In genomic region chr1:172531846-172532699, GRCh38 we compare ENCODE assay signal across 8 cellular contexts. TPM values are rescaled to one million over a fixed set of nuclear protein-coding genes. Genes with fewer than 3 reads are reported as not detected.
DNase-seq lines count a peak whose midpoint lies in the region; ATAC-seq, FAIRE-seq and TF ChIP-seq lines count a peak whose summit lies in the region.

No MANE protein-coding gene starts in this region.

- peaks cover 1% of the 10 kb centered on the region for H3K36me3 Mint-ChIP-seq in activated naive CD8-positive, alpha-beta T cell treated with anti-CD3 and anti-CD28 coated beads, Interleukin-2, amount 10 ng/mL, durations not matched to agents 7 days and 5 days

- H3K4me3 ChIP-seq in NB4 (ENCODE audit: low read depth, low read length) (peak overlapping the region; percentile 81), pancreas (peak overlapping the region; percentile 36 to 91 (median 62)), tibial artery (peak overlapping the region; percentile 87 to 96)

- H3K9me3 ChIP-seq in pancreas (no peaks in the 10 kb centered on the region), tibial artery (no peaks in the 10 kb centered on the region)

- POLR2A ChIA-PET in GM10248 (lab: Yijun Ruan, JAX) = interaction anchor here (0.8 to 1.5 kb wide), 4 partner anchors 10 to 585 kb away, joined by 3 to 6 read pairs (median 4); no protein-coding TSS in a partner anchor
- POLR2A ChIA-PET in activated naive CD8-positive, alpha-beta T cell treated with anti-CD3 and anti-CD28 coated beads, Interleukin-2, amount 10 ng/mL, durations not matched to agents 7 days and 5 days (lab: Charles Lee) = interaction anchor here (0.6 to 1.5 kb wide), 16 partner anchors 11 to 1336 kb away, joined by 3 to 6 read pairs (median 3); partner anchors contain the start of genes FASLG, GAS5, PIGC and TNFSF4

- WGBS in pancreas, 2 donors = 0 to 1% methylated on average over 27 of the region's 27 CpGs

- H3K27ac Mint-ChIP-seq in activated naive CD8-positive, alpha-beta T cell treated with anti-CD3 and anti-CD28 coated beads, Interleukin-2, amount 10 ng/mL, durations not matched to agents 7 days and 5 days = peak overlapping the region; percentile 99

- no peak for TF ChIP-seq CTCF in GM10248 (IDR thresholded peaks at IDR 0.05; ENCODE audit: control extremely low read depth, extremely low read depth, low read depth, missing control alignments)
- TF ChIP-seq CTCF in NB4 (IDR thresholded peaks at IDR 0.05; ENCODE audit: low read depth, low read length) = no peak
- TF ChIP-seq CTCF in pancreas (IDR thresholded peaks at IDR 0.05) = no peak
- no peak for TF ChIP-seq CTCF in tibial artery (IDR thresholded peaks at IDR 0.05)

- CTCF ChIA-PET in GM10248 (lab: Yijun Ruan, JAX) = interaction anchor here (0.6 to 1.5 kb wide), 7 partner anchors 11 to 1047 kb away, joined by 3 to 7 read pairs (median 3); partner anchors contain the start of gene PRRC2C

- H3K27me3 ChIP-seq in pancreas (no peaks in the 10 kb centered on the region), tibial artery (no peaks in the 10 kb centered on the region)

- DNase-seq in GM10248 (ENCODE audit: extremely low spot score) = peak; percentile 88
- peak; percentile 97 for DNase-seq in NB4 (ENCODE audit: low read depth)
- peak; percentile 97 for DNase-seq in SK-N-DZ (ENCODE audit: low spot score)
- DNase-seq in activated naive CD8-positive, alpha-beta T cell treated with anti-CD3 and anti-CD28 coated beads, Interleukin-2, amount 10 ng/mL, durations not matched to agents 7 days and 5 days = peak; percentile 70
- DNase-seq in Right ventricle myocardium superior = peak; percentile 83
- DNase-seq in pancreas = peak; percentile 59 to 94 (median 84)
- DNase-seq in tibial artery = peak; percentile 94

- peak; percentile 97 for FAIRE-seq in pancreas (lab: Jason Lieb, UNC)

- H3K4me1 ChIP-seq in pancreas = peaks cover 2 to 20% (median 6%) of the 10 kb centered on the region in 3 donors
- H3K4me1 ChIP-seq in tibial artery = peaks cover 0 to 27% (median 22%) of the 10 kb centered on the region in 4 donors

- H3K27ac ChIP-seq in pancreas (peak overlapping the region; percentile 98 to 100 (median 100)), tibial artery (peak overlapping the region; percentile 98 to 99)

- peak; percentile 84 for TF ChIP-seq POLR2A in NB4 (IDR thresholded peaks at IDR 0.05; ENCODE audit: extremely low read depth, insufficient read length)

- ATAC-seq in HG02571 (IDR thresholded peaks at IDR 0.05; ENCODE audit: unreplicated experiment) (peak; percentile 73), Right ventricle myocardium superior (ENCODE audit: poor library complexity) (peak; percentile 90), pancreas (peak; percentile 78 to 88 (median 81))
- peak; percentile 70 for ATAC-seq in activated naive CD8-positive, alpha-beta T cell treated with anti-CD3 and anti-CD28 coated beads, Interleukin-2, amount 10 ng/mL, durations not matched to agents 7 days and 5 days (ENCODE audit: low read depth)

- peaks cover 16% of the 10 kb centered on the region for H3K27me3 Mint-ChIP-seq in activated naive CD8-positive, alpha-beta T cell treated with anti-CD3 and anti-CD28 coated beads, Interleukin-2, amount 10 ng/mL, durations not matched to agents 7 days and 5 days

- H3K4me1 Mint-ChIP-seq in activated naive CD8-positive, alpha-beta T cell treated with anti-CD3 and anti-CD28 coated beads, Interleukin-2, amount 10 ng/mL, durations not matched to agents 7 days and 5 days = peaks cover 28% of the 10 kb centered on the region

- intact Hi-C loops in Right ventricle myocardium superior (cut with DNase I) (no loop called here), pancreas (cut with DNase I) (no loop called here), tibial artery (cut with DNase I; ENCODE audit: low total_unique reads) (loop anchor here (10.0 kb wide), 2 partner anchors 663 to 747 kb away; partner anchors contain the start of gene METTL13)

- peak overlapping the region; percentile 97 for H3K4me3 Mint-ChIP-seq in activated naive CD8-positive, alpha-beta T cell treated with anti-CD3 and anti-CD28 coated beads, Interleukin-2, amount 10 ng/mL, durations not matched to agents 7 days and 5 days

- H3K36me3 ChIP-seq in pancreas = no peaks in the 10 kb centered on the region
- no peaks in the 10 kb centered on the region for H3K36me3 ChIP-seq in tibial artery

- H3K9me3 Mint-ChIP-seq in activated naive CD8-positive, alpha-beta T cell treated with anti-CD3 and anti-CD28 coated beads, Interleukin-2, amount 10 ng/mL, durations not matched to agents 7 days and 5 days = no peaks in the 10 kb centered on the region

RNA-seq across cellular contexts. Expression of gene SUCO, which starts 0.9 kb away (rescaled TPM):
- 16.4 and 19.2 TPM in 2 replicates for polyA plus RNA-seq in SK-N-DZ (2014; cell fraction: cytosol; rRNA removed)
- polyA plus RNA-seq in SK-N-DZ (2014; cell fraction: nucleus; rRNA removed) = 20.2 and 27.6 TPM in 2 replicates
- total RNA-seq in activated naive CD8-positive, alpha-beta T cell treated with anti-CD3 and anti-CD28 coated beads, Interleukin-2, amount 10 ng/mL, durations not matched to agents 7 days and 5 days = 10 to 100 TPM; 42.5 to 44.5 TPM
- 15.9 TPM for total RNA-seq in Right ventricle myocardium superior
- 10 to 100 TPM; 22.6 to 79.8 (median 35.0) TPM for total RNA-seq in pancreas
- 10 to 100 TPM; 16.6 to 23.5 TPM for polyA plus RNA-seq in pancreas

Comparison
In these comparisons a context has a peak if more than half of its experiments do, and no peak if none do; other contexts are left out.
1. Peak in every context shown above with its lines: DNase-seq, ATAC-seq, H3K4me3 ChIP-seq and H3K27ac ChIP-seq.